Comparison of ENCODE assay signal across 3 cellular contexts in genomic region chr15:101122266-101122665, GRCh38.
TF ChIP-seq lines count a peak whose summit lies in the region.

No MANE protein-coding gene starts in this region.

TF ChIP-seq in SK-N-SH, 30 proteins besides CTCF, POLR2A, EP300 and RAD21 (continued from another document):
- no peak for TF ChIP-seq PBX3 (IDR thresholded peaks at IDR 0.05)
- no peak for TF ChIP-seq SIN3A (IDR thresholded peaks at IDR 0.05; ENCODE audit: borderline replicate concordance, low read depth, low read length)
- TF ChIP-seq MAX (IDR thresholded peaks at IDR 0.05; ENCODE audit: low read depth) = no peak
- no peak for TF ChIP-seq IRF3 (IDR thresholded peaks at IDR 0.05; ENCODE audit: low read depth, low read length)
- TF ChIP-seq POLR2AphosphoS5 (IDR thresholded peaks at IDR 0.05; ENCODE audit: low read depth, low read length) = no peak
- TF ChIP-seq GATA2 (CRISPR knock-in tag; IDR thresholded peaks at IDR 0.05) = no peak
- TF ChIP-seq MXI1 (IDR thresholded peaks at IDR 0.05; ENCODE audit: low read depth, low read length) = no peak
- no peak for TF ChIP-seq NFIC (IDR thresholded peaks at IDR 0.05; ENCODE audit: borderline replicate concordance)
- TF ChIP-seq REST (IDR thresholded peaks at IDR 0.05; ENCODE audit: low read depth, low read length) = no peak
- TF ChIP-seq FOSL2 (IDR thresholded peaks at IDR 0.05; ENCODE audit: borderline replicate concordance, low read depth) = no peak
TF ChIP-seq in SK-N-SH: peak in this region for 0.

TF ChIP-seq in SK-N-SH treated with all-trans-retinoic acid at 6 μM for 48 hours, 23 proteins besides CTCF, POLR2A, EP300 and RAD21 (continued from another document):
- no peak for TF ChIP-seq CSRNP3 (CRISPR knock-in tag; IDR thresholded peaks at IDR 0.05)
- no peak for TF ChIP-seq ZFP3 (CRISPR knock-in tag; IDR thresholded peaks at IDR 0.05)

TF ChIP-seq in HepG2, 621 proteins besides CTCF, POLR2A, EP300 and RAD21 (continued from another document):
- TF ChIP-seq ZBTB43 (CRISPR knock-in tag; conservative IDR thresholded peaks at IDR 0.05) = no peak
- no peak for TF ChIP-seq TFDP2 (CRISPR knock-in tag; IDR thresholded peaks at IDR 0.05)
- TF ChIP-seq ZNF839 (CRISPR knock-in tag; IDR thresholded peaks at IDR 0.05; ENCODE audit: borderline replicate concordance) = no peak
- no peak for TF ChIP-seq RELA (CRISPR knock-in tag; IDR thresholded peaks at IDR 0.05)
- TF ChIP-seq ZNF7 (CRISPR knock-in tag; IDR thresholded peaks at IDR 0.05) = no peak
- TF ChIP-seq CHD4 (IDR thresholded peaks at IDR 0.05; ENCODE audit: borderline replicate concordance, low read length) = no peak
- TF ChIP-seq NFIB (CRISPR knock-in tag; IDR thresholded peaks at IDR 0.05; ENCODE audit: borderline replicate concordance) = no peak
- TF ChIP-seq TERF1 (CRISPR knock-in tag; IDR thresholded peaks at IDR 0.05) = no peak
- no peak for TF ChIP-seq MED13 (CRISPR knock-in tag; IDR thresholded peaks at IDR 0.05)
- no peak for TF ChIP-seq MXD1 (CRISPR knock-in tag; IDR thresholded peaks at IDR 0.05)
